10 cellular contexts compared by ENCODE assay signal in genomic region chr16:29674188-29674587, GRCh38. TPM values are rescaled to one million over a fixed set of nuclear protein-coding genes. Genes with fewer than 3 reads are reported as not detected.
A peak's percentile ranks its signal among the peaks of the same experiment; 100 is the strongest.
DNase-seq lines count a peak whose midpoint lies in the region; ATAC-seq and TF ChIP-seq lines count a peak whose summit lies in the region.
"Had no signal": no experiment of that assay in that cellular context is flagged by ENCODE, and none has a peak within 500 bp of the region (broad histone marks: within the 10 kb centered on the region; RNA-seq: fewer than 3 reads in every experiment).

No MANE protein-coding gene starts in this region.

- H3K4me1 ChIP-seq in foreskin keratinocyte, result peaks cover 3% of the 10 kb centered on the region

- intact Hi-C loops in posterior vena cava (cut with DNase I), result no loop called here

- peak; percentile 30 for DNase-seq in AG10803 (ENCODE audit: low read depth)
- peak; percentile 52 for DNase-seq in LHCN-M2 (ENCODE audit: low read depth)
- no peak for DNase-seq in mesothelial cell of epicardium (ENCODE audit: low spot score in 2 of 2, unreplicated experiment in 2 of 2)
- no peak for DNase-seq in D341Med (ENCODE audit: low spot score)
- DNase-seq in foreskin keratinocyte, result no peak
- DNase-seq in posterior vena cava (ENCODE audit: low spot score), result no peak
- no peak for DNase-seq in HCEC 1CT
- DNase-seq: activated CD4-positive, alpha-beta T cell treated with anti-CD3 and anti-CD28 coated beads, Interleukin-2, amount 10 ng/mL, durations not matched to agents 24 days and 14 days; MM.1S had no signal

- H3K27ac ChIP-seq in foreskin keratinocyte, result no peak overlapping the region

- H3K4me1 Mint-ChIP-seq in brain, result peaks cover 21% of the 10 kb centered on the region
- H3K4me1 Mint-ChIP-seq in mesothelial cell of epicardium, result peaks cover 17% of the 10 kb centered on the region

- no peak overlapping the region for H3K4me3 ChIP-seq in AG10803 (ENCODE audit: low read length)

- TF ChIP-seq CTCF in AG10803 (conservative IDR thresholded peaks at IDR 0.05; ENCODE audit: low read length), result no peak
- TF ChIP-seq CTCF in brain (conservative IDR thresholded peaks at IDR 0.05), result no peak
- TF ChIP-seq CTCF in mesothelial cell of epicardium (IDR thresholded peaks at IDR 0.05; ENCODE audit: unreplicated experiment), result no peak
- no peak for TF ChIP-seq CTCF in foreskin keratinocyte (conservative IDR thresholded peaks at IDR 0.05)

- no peaks in the 10 kb centered on the region for H3K36me3 Mint-ChIP-seq in brain
- peaks cover 2% of the 10 kb centered on the region for H3K36me3 Mint-ChIP-seq in mesothelial cell of epicardium

- H3K27ac Mint-ChIP-seq in brain (peak overlapping the region; percentile 67 to 99 (median 97)), mesothelial cell of epicardium (peak overlapping the region; percentile 93)
- H3K27ac Mint-ChIP-seq: activated CD4-positive, alpha-beta T cell treated with anti-CD3 and anti-CD28 coated beads, Interleukin-2, amount 10 ng/mL, durations not matched to agents 24 days and 14 days had no signal

- H3K9me3 Mint-ChIP-seq in brain (peaks cover 0 to 3% (median 0%) of the 10 kb centered on the region in 5 experiments), mesothelial cell of epicardium (no peaks in the 10 kb centered on the region)
- H3K9me3 Mint-ChIP-seq: activated CD4-positive, alpha-beta T cell treated with anti-CD3 and anti-CD28 coated beads, Interleukin-2, amount 10 ng/mL, durations not matched to agents 24 days and 14 days had no signal

- H3K27me3 Mint-ChIP-seq in brain (no peaks in the 10 kb centered on the region), mesothelial cell of epicardium (ENCODE audit: low read depth) (no peaks in the 10 kb centered on the region)
- H3K27me3 Mint-ChIP-seq: activated CD4-positive, alpha-beta T cell treated with anti-CD3 and anti-CD28 coated beads, Interleukin-2, amount 10 ng/mL, durations not matched to agents 24 days and 14 days had no signal

- H3K27me3 ChIP-seq in foreskin keratinocyte, result no peaks in the 10 kb centered on the region

- peak overlapping the region in 4 of 5 experiments; percentile 2 to 72 (median 20) for H3K4me3 Mint-ChIP-seq in brain
- no peak overlapping the region for H3K4me3 Mint-ChIP-seq in mesothelial cell of epicardium
- H3K4me3 Mint-ChIP-seq: activated CD4-positive, alpha-beta T cell treated with anti-CD3 and anti-CD28 coated beads, Interleukin-2, amount 10 ng/mL, durations not matched to agents 24 days and 14 days had no signal

- no peak for ATAC-seq in foreskin keratinocyte

RNA-seq across cellular contexts. Expression of gene QPRT, which starts 4.8 kb away (rescaled TPM):
- total RNA-seq in LHCN-M2 (2014; rRNA removed) (1.1 and 1.7 TPM in 2 replicates), mesothelial cell of epicardium (326 to 330 TPM (median 328 TPM) in 3 replicates), foreskin keratinocyte (80.5 and 91.7 TPM in 2 replicates), posterior vena cava (1 to 10 TPM; 1.7 to 7.4 TPM)
- polyA plus RNA-seq in LHCN-M2 (2012), result 1.4 TPM
- polyA plus RNA-seq in brain (ENCODE audit: insufficient read depth, low read depth, low replicate concordance) (9.4 TPM), foreskin keratinocyte (111 and 129 TPM in 2 replicates)

RNA-seq across cellular contexts. Expression of gene SPN, which starts 11.1 kb away (rescaled TPM):
- total RNA-seq in LHCN-M2 (2014; rRNA removed), result not detected in 2 replicates
- not detected for polyA plus RNA-seq in LHCN-M2 (2012)
- polyA plus RNA-seq in brain (ENCODE audit: insufficient read depth, low read depth, low replicate concordance), result 0.37 TPM
- total RNA-seq in mesothelial cell of epicardium, result 0.38 to 0.63 TPM (median 0.57 TPM) in 3 replicates
- total RNA-seq in foreskin keratinocyte, result not detected in 2 replicates
- not detected in 2 replicates for polyA plus RNA-seq in foreskin keratinocyte
- total RNA-seq in posterior vena cava, result 1 to 10 TPM; 2.2 to 3.7 TPM

Comparison
In these comparisons a context has a peak if more than half of its experiments do, and no peak if none do; other contexts are left out.
1. DNase-seq: peak in AG10803 (single experiment) and LHCN-M2 (single experiment); none in mesothelial cell of epicardium (0 of 2), D341Med (single experiment), foreskin keratinocyte (0 of 2), posterior vena cava (single experiment) and HCEC 1CT (single experiment).